8 cellular contexts compared by ENCODE assay signal in the genomic region with DNA sequence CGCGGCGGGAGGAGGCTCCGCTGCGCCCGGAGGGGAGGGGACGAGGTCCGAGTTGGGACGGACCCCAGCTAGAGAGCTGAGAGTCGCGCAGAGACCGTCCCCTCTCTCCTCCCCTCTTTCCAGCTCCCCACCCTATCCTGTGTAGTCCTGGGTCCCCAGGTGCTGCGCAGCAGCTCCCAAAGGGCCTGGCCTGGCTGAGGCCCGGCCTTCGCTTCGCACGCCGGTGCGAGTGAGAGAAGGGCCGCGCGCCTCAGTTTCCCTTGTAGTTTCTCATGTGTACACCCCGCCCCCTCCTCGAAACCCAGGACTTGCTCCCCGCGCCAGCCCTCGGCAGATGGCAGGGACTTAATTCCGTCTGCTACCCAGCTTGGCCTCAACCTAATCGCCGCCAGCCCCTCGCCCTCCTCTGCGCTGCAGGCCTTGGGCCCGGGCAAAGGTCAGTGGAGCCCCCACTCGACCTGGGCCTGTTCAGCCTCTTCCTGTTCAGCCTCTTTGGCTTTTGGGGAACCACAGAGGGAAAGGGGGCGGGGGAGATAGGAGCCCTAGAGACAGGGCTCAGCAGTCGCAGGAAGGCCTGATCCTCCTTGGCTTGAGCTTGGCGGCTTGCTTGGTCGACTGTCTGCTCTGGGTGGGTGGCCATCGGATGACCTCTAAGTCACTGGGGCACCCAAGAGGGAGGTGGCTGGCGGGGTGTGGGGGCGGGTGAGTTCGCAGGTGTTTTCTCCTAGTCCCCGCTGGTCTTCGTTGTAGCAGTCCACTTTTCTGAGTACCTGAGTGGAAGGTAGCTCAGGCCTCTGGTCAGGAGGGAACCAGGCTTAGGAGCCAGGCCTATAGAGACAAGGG. TPM values are rescaled to one million over a fixed set of nuclear protein-coding genes. Genes with fewer than 3 reads are reported as not detected.
DNase-seq lines count a peak whose midpoint lies in the region; ATAC-seq and TF ChIP-seq lines count a peak whose summit lies in the region.

No MANE protein-coding gene starts in this region.

- peaks cover 16% of the 10 kb centered on the region for H3K36me3 Mint-ChIP-seq in activated CD4-positive, alpha-beta memory T cell treated with anti-CD3 and anti-CD28 coated beads for 36 hours
- peaks cover 0 to 25% (median 4%) of the 10 kb centered on the region in 3 donors for H3K36me3 Mint-ChIP-seq in naive thymus-derived CD8-positive, alpha-beta T cell

- H3K27me3 ChIP-seq in Loucy (ENCODE audit: insufficient read depth, low read length, poor library complexity, severe bottlenecking): no peaks in the 10 kb centered on the region

- H3K9me3 Mint-ChIP-seq in activated CD4-positive, alpha-beta memory T cell treated with anti-CD3 and anti-CD28 coated beads for 36 hours: no peaks in the 10 kb centered on the region
- H3K9me3 Mint-ChIP-seq in naive thymus-derived CD8-positive, alpha-beta T cell: no peaks in the 10 kb centered on the region

- H3K4me3 Mint-ChIP-seq in activated CD4-positive, alpha-beta memory T cell treated with anti-CD3 and anti-CD28 coated beads for 36 hours: peak overlapping the region; percentile 94
- peak overlapping the region; percentile 87 to 100 (median 97) for H3K4me3 Mint-ChIP-seq in naive thymus-derived CD8-positive, alpha-beta T cell

- H3K27ac Mint-ChIP-seq in activated CD4-positive, alpha-beta memory T cell treated with anti-CD3 and anti-CD28 coated beads for 36 hours: peak overlapping the region; percentile 94
- H3K27ac Mint-ChIP-seq in naive thymus-derived CD8-positive, alpha-beta T cell: peak overlapping the region; percentile 72 to 97 (median 92)

- no peaks in the 10 kb centered on the region for H3K27me3 Mint-ChIP-seq in activated CD4-positive, alpha-beta memory T cell treated with anti-CD3 and anti-CD28 coated beads for 36 hours
- H3K27me3 Mint-ChIP-seq in naive thymus-derived CD8-positive, alpha-beta T cell: no peaks in the 10 kb centered on the region

- peak overlapping the region; percentile 96 for H3K4me2 ChIP-seq in Loucy (ENCODE audit: low read depth, low read length, poor library complexity, severe bottlenecking)

- intact Hi-C loops in activated CD4-positive, alpha-beta memory T cell treated with anti-CD3 and anti-CD28 coated beads for 36 hours (cut with micrococcal nuclease): loop anchor here (1.0 to 5.0 kb wide), 4 partner anchors 58 to 329 kb away; partner anchors contain the start of genes CGN, PIP5K1A and SNX27

- CTCF ChIA-PET in activated CD4-positive, alpha-beta memory T cell treated with anti-CD3 and anti-CD28 coated beads for 36 hours (lab: Charles Lee): interaction anchor here (1.0 to 2.5 kb wide), 3 partner anchors 18 to 57 kb away, joined by 4 to 16 read pairs (median 6); no protein-coding TSS in a partner anchor

- POLR2A ChIA-PET in activated CD4-positive, alpha-beta memory T cell treated with anti-CD3 and anti-CD28 coated beads for 36 hours (lab: Charles Lee): interaction anchor here (0.5 to 2.6 kb wide), 9 partner anchors 9 to 712 kb away, joined by 3 to 17 read pairs (median 4); partner anchors contain the start of genes PSMB4 and PSMD4
- POLR2A ChIA-PET in naive thymus-derived CD8-positive, alpha-beta T cell (lab: Charles Lee): interaction anchor here (0.6 to 2.1 kb wide), 8 partner anchors 10 to 1096 kb away, joined by 3 to 10 read pairs (median 4); partner anchors contain the start of genes PI4KB and RFX5

- H4K20me1 ChIP-seq in Loucy (ENCODE audit: insufficient read depth, low read length, poor library complexity, severe bottlenecking): peaks cover 35% of the 10 kb centered on the region

- peaks cover 22% of the 10 kb centered on the region; the same call in 1 of the 2 replicates for H3K36me3 ChIP-seq in Loucy (ENCODE audit: insufficient read depth, low read length)

- peak overlapping the region; percentile 89 for H3K4me3 ChIP-seq in Loucy (ENCODE audit: low read length, poor library complexity, severe bottlenecking)

- peaks cover 19% of the 10 kb centered on the region for H3K4me1 ChIP-seq in Loucy (ENCODE audit: insufficient read depth, low read length, poor library complexity, severe bottlenecking)

- TF ChIP-seq CTCF in Loucy (conservative IDR thresholded peaks at IDR 0.05; ENCODE audit: low read length): no peak

- no peaks in the 10 kb centered on the region for H3K9me2 ChIP-seq in Loucy (replicated peaks; ENCODE audit: low read depth, low read length)

- H2AFZ ChIP-seq in Loucy (ENCODE audit: low read length): peak overlapping the region; percentile 68

- H3K4me1 Mint-ChIP-seq in activated CD4-positive, alpha-beta memory T cell treated with anti-CD3 and anti-CD28 coated beads for 36 hours (ENCODE audit: low read depth): peaks cover 21% of the 10 kb centered on the region
- H3K4me1 Mint-ChIP-seq in naive thymus-derived CD8-positive, alpha-beta T cell: peaks cover 17 to 36% (median 29%) of the 10 kb centered on the region in 4 donors

- peak overlapping the region; percentile 91 for H3K9ac ChIP-seq in Loucy (ENCODE audit: low read depth, low read length, poor library complexity, severe bottlenecking)

- ATAC-seq in esophagus mucosa: peak; percentile 1
- no peak for ATAC-seq in naive thymus-derived CD8-positive, alpha-beta T cell
- ATAC-seq in GM18517 (IDR thresholded peaks at IDR 0.05; ENCODE audit: unreplicated experiment): no peak
- no peak for ATAC-seq in GM21717 (IDR thresholded peaks at IDR 0.05; ENCODE audit: unreplicated experiment)

- DNase-seq in NCI-H1694 (lab: John Stamatoyannopoulos, UW) (peak; percentile 15), NCI-H1694 treated with DMSO at 0.1 percent for 48 hours (lab: John Stamatoyannopoulos, UW) (no peak)
- peak; percentile 46 for DNase-seq in activated CD4-positive, alpha-beta memory T cell treated with anti-CD3 and anti-CD28 coated beads for 36 hours
- peak in 4 of 10 donors; percentile 6 to 34 (median 24) for DNase-seq in naive thymus-derived CD8-positive, alpha-beta T cell

- H3K79me2 ChIP-seq in Loucy (ENCODE audit: insufficient read depth, low read length): peaks cover 40% of the 10 kb centered on the region

- H3F3A ChIP-seq in Loucy (ENCODE audit: low read depth): peaks cover 3% of the 10 kb centered on the region; the same call in 1 of the 2 replicates

- no peaks in the 10 kb centered on the region for H3K9me3 ChIP-seq in Loucy (ENCODE audit: insufficient read depth, low read depth, low read length)

RNA-seq across cellular contexts. Expression of gene ZNF687, which starts 1.0 kb away (rescaled TPM):
- total RNA-seq in activated CD4-positive, alpha-beta memory T cell treated with anti-CD3 and anti-CD28 coated beads for 36 hours: 10 to 100 TPM; 27.1 to 27.2 TPM
- total RNA-seq in esophagus mucosa: 12.6 TPM
- total RNA-seq in naive thymus-derived CD8-positive, alpha-beta T cell: 10 to 100 TPM; 34.6 to 37.2 TPM
- polyA plus RNA-seq in naive thymus-derived CD8-positive, alpha-beta T cell: 1 to 10 TPM in 1 of 3 donors, under 1 TPM in 2; 0.56 to 1.1 (median 0.96) TPM

RNA-seq across cellular contexts. Expression of gene PSMD4, which starts 28.6 kb away (rescaled TPM):
- total RNA-seq in activated CD4-positive, alpha-beta memory T cell treated with anti-CD3 and anti-CD28 coated beads for 36 hours: 100 to 1,000 TPM; 212 to 227 TPM
- total RNA-seq in esophagus mucosa: 126 TPM
- total RNA-seq in naive thymus-derived CD8-positive, alpha-beta T cell: 100 to 1,000 TPM; 126 to 130 TPM
- 100 to 1,000 TPM; 220 to 239 (median 228) TPM for polyA plus RNA-seq in naive thymus-derived CD8-positive, alpha-beta T cell

RNA-seq across cellular contexts. Expression of gene PI4KB, which starts 44.1 kb away (rescaled TPM):
- total RNA-seq in activated CD4-positive, alpha-beta memory T cell treated with anti-CD3 and anti-CD28 coated beads for 36 hours: 10 to 100 TPM; 54.7 to 62.9 TPM
- total RNA-seq in esophagus mucosa: 34.7 TPM
- total RNA-seq in naive thymus-derived CD8-positive, alpha-beta T cell: 10 to 100 TPM; 91.8 to 96.6 TPM
- 10 to 100 TPM; 42.4 to 63.3 (median 52.3) TPM for polyA plus RNA-seq in naive thymus-derived CD8-positive, alpha-beta T cell
